Comparison of ENCODE assay signal across 8 cellular contexts in genomic region chr2:201149064-201149820, GRCh38. TPM values are rescaled to one million over a fixed set of nuclear protein-coding genes. Genes with fewer than 3 reads are reported as not detected.
DNase-seq lines count a peak whose midpoint lies in the region; ATAC-seq and TF ChIP-seq lines count a peak whose summit lies in the region.

No MANE protein-coding gene starts in this region.

- DNase-seq in GM23248 (peak; percentile 92), glutamatergic neuron (no peak), renal cortical epithelial cell (ENCODE audit: low read depth) (peak; percentile 99), NCI-H146 treated with DMSO at 0.1 percent for 48 hours (lab: John Stamatoyannopoulos, UW; ENCODE audit: unreplicated experiment) (no peak)
- DNase-seq in activated CD8-positive, alpha-beta T cell treated with anti-CD3 and anti-CD28 coated beads for 36 hours: no peak
- no peak for DNase-seq in central memory CD4-positive, alpha-beta T cell
- no peak for DNase-seq in effector CD8-positive, alpha-beta T cell (lab: John Stamatoyannopoulos, UW)

- in situ Hi-C loops in GM23248 (cut with MboI): no loop called here

- WGBS in GM23248 (ENCODE audit: low coverage in 1 of 2, low lambda C conversion rate in 2 of 2, missing lambda C conversion rate in 2 of 2), 2 experiments: 73 to 85% methylated on average over 2 of the region's 2 CpGs

- H2AFZ ChIP-seq in GM23248: no peak overlapping the region

- no peak for TF ChIP-seq CTCF in activated CD8-positive, alpha-beta T cell treated with anti-CD3 and anti-CD28 coated beads for 36 hours (IDR thresholded peaks at IDR 0.05)
- TF ChIP-seq CTCF in glutamatergic neuron (IDR thresholded peaks at IDR 0.05; ENCODE audit: partially characterized antibody, unreplicated experiment): no peak

- peak overlapping the region; percentile 91 for H3K27ac ChIP-seq in GM23248

- H3K79me2 ChIP-seq in GM23248 (ENCODE audit: insufficient read depth): peaks cover 40% of the 10 kb centered on the region

- H3F3A ChIP-seq in GM23248 (ENCODE audit: insufficient read depth): peaks cover 75% of the 10 kb centered on the region

- H3K9me3 Mint-ChIP-seq in activated CD8-positive, alpha-beta T cell treated with anti-CD3 and anti-CD28 coated beads for 36 hours: no peaks in the 10 kb centered on the region
- peaks cover 8% of the 10 kb centered on the region for H3K9me3 Mint-ChIP-seq in glutamatergic neuron (ENCODE audit: unreplicated experiment)

- peaks cover 24% of the 10 kb centered on the region for H3K36me3 ChIP-seq in GM23248 (ENCODE audit: low read depth)

- peaks cover 41% of the 10 kb centered on the region for H3K4me1 Mint-ChIP-seq in activated CD8-positive, alpha-beta T cell treated with anti-CD3 and anti-CD28 coated beads for 36 hours (ENCODE audit: low read depth)
- H3K4me1 Mint-ChIP-seq in glutamatergic neuron (ENCODE audit: low read depth, unreplicated experiment): peaks cover 16% of the 10 kb centered on the region

- peak overlapping the region; percentile 65 for H3K9ac ChIP-seq in GM23248

- peak overlapping the region; percentile 77 for H3K4me2 ChIP-seq in GM23248 (ENCODE audit: unreplicated experiment)

- intact Hi-C loops in activated CD8-positive, alpha-beta T cell treated with anti-CD3 and anti-CD28 coated beads for 36 hours (cut with micrococcal nuclease): no loop called here

- no peaks in the 10 kb centered on the region for H3K27me3 ChIP-seq in GM23248 (replicated peaks; ENCODE audit: insufficient read depth)

- no peak for ATAC-seq in activated CD8-positive, alpha-beta T cell treated with anti-CD3 and anti-CD28 coated beads for 36 hours
- no peak for ATAC-seq in GM19467 (IDR thresholded peaks at IDR 0.05; ENCODE audit: unreplicated experiment)

- POLR2A ChIA-PET in activated CD8-positive, alpha-beta T cell treated with anti-CD3 and anti-CD28 coated beads for 36 hours (lab: Charles Lee): interaction anchor here (0.6 to 2.4 kb wide), 3 partner anchors 14 to 186 kb away, joined by 3 to 20 read pairs (median 4); partner anchors contain the start of gene CFLAR

- H3K9me3 ChIP-seq in GM23248 (ENCODE audit: low read depth): no peaks in the 10 kb centered on the region

- H3K36me3 Mint-ChIP-seq in activated CD8-positive, alpha-beta T cell treated with anti-CD3 and anti-CD28 coated beads for 36 hours (ENCODE audit: low read depth): peaks cover 60% of the 10 kb centered on the region
- peaks cover 9% of the 10 kb centered on the region for H3K36me3 Mint-ChIP-seq in glutamatergic neuron (ENCODE audit: unreplicated experiment)

- CTCF ChIA-PET in activated CD8-positive, alpha-beta T cell treated with anti-CD3 and anti-CD28 coated beads for 36 hours (lab: Charles Lee): interaction anchor here (0.9 to 2.4 kb wide), 7 partner anchors 9 to 248 kb away, joined by 3 to 9 read pairs (median 4); no protein-coding TSS in a partner anchor

- H3K4me3 Mint-ChIP-seq in activated CD8-positive, alpha-beta T cell treated with anti-CD3 and anti-CD28 coated beads for 36 hours: no peak overlapping the region
- H3K4me3 Mint-ChIP-seq in glutamatergic neuron (ENCODE audit: unreplicated experiment): peak overlapping the region; percentile 38

- H3K9me2 ChIP-seq in GM23248 (ENCODE audit: insufficient read depth): no peaks in the 10 kb centered on the region

- H3K4me3 ChIP-seq in GM23248: peak overlapping the region; percentile 18

- peak overlapping the region; percentile 59 for H3K27ac Mint-ChIP-seq in activated CD8-positive, alpha-beta T cell treated with anti-CD3 and anti-CD28 coated beads for 36 hours
- H3K27ac Mint-ChIP-seq in glutamatergic neuron (ENCODE audit: unreplicated experiment): peak overlapping the region; percentile 22

- no peaks in the 10 kb centered on the region for H3K27me3 Mint-ChIP-seq in activated CD8-positive, alpha-beta T cell treated with anti-CD3 and anti-CD28 coated beads for 36 hours
- no peaks in the 10 kb centered on the region for H3K27me3 Mint-ChIP-seq in glutamatergic neuron (ENCODE audit: unreplicated experiment)

- peaks cover 44% of the 10 kb centered on the region for H3K4me1 ChIP-seq in GM23248 (ENCODE audit: insufficient read depth)

- no peaks in the 10 kb centered on the region for H4K20me1 ChIP-seq in GM23248 (ENCODE audit: insufficient read depth)

RNA-seq across cellular contexts. Expression of gene CFLAR, which starts 33.3 kb away (rescaled TPM):
- 47.2 and 64.7 TPM in 2 replicates for total RNA-seq in GM23248 (2014; rRNA removed; shearing (Covaris generic))
- polyA plus RNA-seq in GM23248 (2016; fragmentation: Nextera tagmentation; extraction: Ambion mirVana): 43.6 and 46.1 TPM in 2 replicates
- total RNA-seq in activated CD8-positive, alpha-beta T cell treated with anti-CD3 and anti-CD28 coated beads for 36 hours: 100 to 1,000 TPM; 222 to 229 TPM
- 88.0 TPM for total RNA-seq in glutamatergic neuron (ENCODE audit: unreplicated experiment)
- total RNA-seq in renal cortical epithelial cell: 253 and 297 TPM in 2 replicates

RNA-seq across cellular contexts. Expression of gene CASP10, which starts 33.7 kb away (rescaled TPM):
- total RNA-seq in GM23248 (2014; rRNA removed; shearing (Covaris generic)): 5.1 and 5.2 TPM in 2 replicates
- polyA plus RNA-seq in GM23248 (2016; fragmentation: Nextera tagmentation; extraction: Ambion mirVana): 2.8 and 2.9 TPM in 2 replicates
- total RNA-seq in activated CD8-positive, alpha-beta T cell treated with anti-CD3 and anti-CD28 coated beads for 36 hours: 10 to 100 TPM; 18.3 to 22.6 TPM
- total RNA-seq in glutamatergic neuron (ENCODE audit: unreplicated experiment) (not detected), renal cortical epithelial cell (10.6 and 24.1 TPM in 2 replicates)

Comparison
In these comparisons a context has a peak if more than half of its experiments do, and no peak if none do; other contexts are left out.
1. DNase-seq: peak in GM23248 (single experiment) and renal cortical epithelial cell (single experiment); none in activated CD8-positive, alpha-beta T cell treated with anti-CD3 and anti-CD28 coated beads for 36 hours (single experiment), glutamatergic neuron (single experiment), NCI-H146 treated with DMSO at 0.1 percent for 48 hours (single experiment), central memory CD4-positive, alpha-beta T cell (single experiment) and effector CD8-positive, alpha-beta T cell (single experiment).